In genomic region chr11:11348303-11348702, GRCh38 we compare ENCODE assay signal across 1 cellular context.
TF ChIP-seq lines count a peak whose summit lies in the region.

No MANE protein-coding gene starts in this region.

TF ChIP-seq in K562, 482 proteins besides CTCF, POLR2A, EP300 and RAD21:
- TF ChIP-seq CBFA2T2 (conservative IDR thresholded peaks at IDR 0.05) (peak; percentile 23; the same call in 1 of the 2 replicates), ETS2 (tag; IDR thresholded peaks at IDR 0.05; ENCODE audit: borderline replicate concordance, poor library complexity, severe bottlenecking) (no peak), CBFA2T3 (IDR thresholded peaks at IDR 0.05) (peak; percentile 55)
